Comparison of ENCODE assay signal across 28 cellular contexts in the genomic region with DNA sequence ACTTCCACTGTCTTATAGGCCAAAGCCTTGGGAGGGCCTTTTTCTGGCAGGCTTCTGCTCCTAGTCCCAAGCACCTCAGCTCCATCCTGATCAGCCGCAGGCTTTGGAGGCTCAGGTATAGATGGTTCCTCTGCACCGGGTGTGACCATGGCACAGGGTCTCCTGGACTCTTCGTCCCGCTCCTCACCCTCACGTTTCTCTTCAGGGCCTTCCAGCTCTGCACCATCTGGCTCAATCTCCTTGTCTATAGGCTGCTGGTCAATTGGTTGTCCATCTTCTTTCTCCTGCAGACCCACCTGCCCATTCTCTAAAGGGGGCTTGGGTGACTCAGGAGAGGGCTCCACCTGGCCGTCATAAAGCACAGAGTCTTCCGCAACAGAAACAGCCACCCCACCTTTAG.
"Had no signal": no experiment of that assay in that cellular context is flagged by ENCODE, and none has a peak within 500 bp of the region (broad histone marks: within the 10 kb centered on the region; RNA-seq: fewer than 3 reads in every experiment).

No MANE protein-coding gene starts in this region.

- ATAC-seq: heart right ventricle; left colon; left ventricle myocardium superior; lower lobe of right lung; natural killer cell; pancreas; right lobe of liver; stimulated activated naive CD8-positive, alpha-beta T cell treated with anti-CD3 and anti-CD28 coated beads, Interleukin-15, amount 100 ng/mL, for 72 hours had no signal

- H3K4me3 Mint-ChIP-seq: natural killer cell; stimulated activated naive CD8-positive, alpha-beta T cell treated with anti-CD3 and anti-CD28 coated beads, Interleukin-15, amount 100 ng/mL, for 72 hours had no signal

- H3K36me3 Mint-ChIP-seq: natural killer cell had no signal

- H3K9me3 ChIP-seq: colonic mucosa, esophagus squamous epithelium, heart right ventricle, lower lobe of right lung, pancreas, right lobe of liver, suprapubic skin, transverse colon, vagina had no signal

- H3K9me3 Mint-ChIP-seq: natural killer cell; stimulated activated naive CD8-positive, alpha-beta T cell treated with anti-CD3 and anti-CD28 coated beads, Interleukin-15, amount 100 ng/mL, for 72 hours had no signal

- H3K27me3 ChIP-seq: colonic mucosa, esophagus squamous epithelium, heart right ventricle, pancreas, right lobe of liver, suprapubic skin, transverse colon, vagina had no signal

- H3K4me1 Mint-ChIP-seq: natural killer cell; stimulated activated naive CD8-positive, alpha-beta T cell treated with anti-CD3 and anti-CD28 coated beads, Interleukin-15, amount 100 ng/mL, for 72 hours had no signal

- H3K27me3 Mint-ChIP-seq: stimulated activated naive CD8-positive, alpha-beta T cell treated with anti-CD3 and anti-CD28 coated beads, Interleukin-15, amount 100 ng/mL, for 72 hours had no signal

- H3K4me1 ChIP-seq: colonic mucosa, lower lobe of right lung, pancreas, right lobe of liver, suprapubic skin, vagina had no signal

- H3K36me3 ChIP-seq: colonic mucosa, esophagus squamous epithelium, heart right ventricle, lower lobe of right lung, pancreas, right lobe of liver, suprapubic skin, transverse colon, vagina had no signal

- H3K4me3 ChIP-seq: colonic mucosa, esophagus squamous epithelium, heart right ventricle, lower lobe of right lung, pancreas, right lobe of liver, smooth muscle cell, suprapubic skin, transverse colon, vagina had no signal

- H3K27ac Mint-ChIP-seq: natural killer cell, progenitor cell of endocrine pancreas had no signal

- H3K27ac ChIP-seq: colonic mucosa, esophagus squamous epithelium, heart right ventricle, lower lobe of right lung, pancreas, right lobe of liver, suprapubic skin, transverse colon, vagina had no signal

- DNase-seq: colonic mucosa; dermis blood vessel endothelial cell; effector memory CD4-positive, alpha-beta T cell; erythroblast; esophagus squamous epithelium; foreskin melanocyte; glutamatergic neuron; heart right ventricle; hippocampal formation; kidney glomerular epithelial cell; left colon; left ventricle myocardium superior; lower lobe of right lung; natural killer cell; occipital lobe; pancreas; stimulated activated CD4-positive, alpha-beta T cell treated with anti-CD3 and anti-CD28 coated beads, Interleukin-12 subunit alpha, Interleukin-12 subunit beta, amount 100 ng/mL, for 4 hours; stimulated activated CD4-positive, alpha-beta T cell treated with anti-CD3 and anti-CD28 coated beads, Interleukin-1b, Interleukin-23, amount 100 ng/mL, for 48 hours; stimulated activated CD4-positive, alpha-beta T cell treated with anti-CD3 and anti-CD28 coated beads, Interleukin-4, amount 100 ng/mL, for 1 hour; stimulated activated CD8-positive, alpha-beta memory T cell treated with anti-CD3 and anti-CD28 coated beads, Interleukin-4, amount 100 ng/mL, for 48 hours; stimulated activated naive CD4-positive, alpha-beta T cell; stimulated activated naive CD8-positive, alpha-beta T cell treated with anti-CD3 and anti-CD28 coated beads, Interleukin-15, amount 100 ng/mL, for 72 hours; transverse colon had no signal
